11 cellular contexts compared by ENCODE assay signal in the genomic region with DNA sequence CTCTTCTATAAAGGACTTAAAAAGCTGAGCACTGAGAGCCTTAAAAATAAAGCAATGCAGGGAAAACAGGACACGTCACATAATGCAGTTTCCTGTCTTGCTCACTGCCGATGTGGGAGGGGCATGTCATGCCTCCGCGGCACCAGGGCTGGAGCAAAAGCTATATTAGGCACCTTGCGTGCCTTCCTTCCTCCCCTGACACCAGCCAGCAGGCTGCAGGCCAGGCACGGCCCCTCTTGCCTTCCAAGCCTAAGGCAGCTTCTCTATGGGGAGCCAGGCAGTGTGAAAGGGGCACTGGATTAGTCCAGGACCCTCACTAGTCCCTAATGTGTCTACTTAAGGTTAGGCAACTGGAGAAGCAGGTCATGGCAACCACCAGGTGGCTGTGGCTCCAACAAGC. TPM values are rescaled to one million over a fixed set of nuclear protein-coding genes. Genes with fewer than 3 reads are reported as not detected.
DNase-seq lines count a peak whose midpoint lies in the region; ATAC-seq, FAIRE-seq and TF ChIP-seq lines count a peak whose summit lies in the region.
"Had no signal": no experiment of that assay in that cellular context is flagged by ENCODE, and none has a peak within 500 bp of the region (broad histone marks: within the 10 kb centered on the region; RNA-seq: fewer than 3 reads in every experiment).

No MANE protein-coding gene starts in this region.

- no peaks in the 10 kb centered on the region for H3K27me3 Mint-ChIP-seq in activated naive CD4-positive, alpha-beta T cell treated with anti-CD3 and anti-CD28 coated beads for 36 hours (ENCODE audit: low read depth)

- H3K9ac ChIP-seq in HepG2 (ENCODE audit: insufficient read depth, low read depth, low read length) = no peak overlapping the region
- H3K9ac ChIP-seq in stomach smooth muscle (ENCODE audit: low read length in 2 of 2) = peak overlapping the region; percentile 42 to 67

- peak overlapping the region; percentile 36 for H3K4me3 Mint-ChIP-seq in activated naive CD4-positive, alpha-beta T cell treated with anti-CD3 and anti-CD28 coated beads for 36 hours

- no peaks in the 10 kb centered on the region for H4K20me1 ChIP-seq in HepG2 (ENCODE audit: insufficient read depth, low read length)

- intact Hi-C loops in right lobe of liver (cut with DNase I) = no loop called here
- intact Hi-C loops in HepG2 (cut with micrococcal nuclease; ENCODE audit: unreplicated experiment) = no loop called here
- intact Hi-C loops in activated naive CD4-positive, alpha-beta T cell treated with anti-CD3 and anti-CD28 coated beads for 36 hours (cut with micrococcal nuclease) = loop anchor here (1.0 kb wide), 3 partner anchors 30 to 215 kb away; a partner anchor contains a TSS

- H3K27me3 ChIP-seq in right lobe of liver = no peaks in the 10 kb centered on the region
- peaks cover 4 to 20% of the 10 kb centered on the region in 2 experiments; a peak in 2 of 5 replicates for H3K27me3 ChIP-seq in HepG2 (ENCODE audit: control insufficient read depth in 1 of 2, insufficient read depth in 2 of 2, low read length in 2 of 2)
- no peaks in the 10 kb centered on the region for H3K27me3 ChIP-seq in lung (ENCODE audit: control insufficient read depth, insufficient read depth)
- H3K27me3 ChIP-seq in stomach smooth muscle (ENCODE audit: control insufficient read depth in 1 of 2, insufficient read depth in 2 of 2, low read length in 2 of 2) = no peaks in the 10 kb centered on the region
- H3K27me3 ChIP-seq: ovary had no signal

- TF ChIP-seq RAD21 in HepG2 (CRISPR knock-in tag; IDR thresholded peaks at IDR 0.05) = no peak

- no peaks in the 10 kb centered on the region for H3K9me3 ChIP-seq in right lobe of liver
- H3K9me3 ChIP-seq in HepG2 (ENCODE audit: low read length) = no peaks in the 10 kb centered on the region
- H3K9me3 ChIP-seq in lung (ENCODE audit: control insufficient read depth in 2 of 2, insufficient read depth in 1 of 2, low read length in 1 of 2) = no peaks in the 10 kb centered on the region
- no peaks in the 10 kb centered on the region for H3K9me3 ChIP-seq in stomach smooth muscle (ENCODE audit: control insufficient read depth in 2 of 2, low read length in 2 of 2)
- H3K9me3 ChIP-seq: A549, ovary had no signal

- no peaks in the 10 kb centered on the region for H3K79me2 ChIP-seq in HepG2 (ENCODE audit: insufficient read depth, low read length)

- no peaks in the 10 kb centered on the region for H3K36me3 Mint-ChIP-seq in activated naive CD4-positive, alpha-beta T cell treated with anti-CD3 and anti-CD28 coated beads for 36 hours (ENCODE audit: low read depth)

- no peak overlapping the region for H2AFZ ChIP-seq in HepG2 (ENCODE audit: low read length)

- in situ Hi-C loops in HepG2 (cut with HindIII; ENCODE audit: extremely low pct_ligation_motif_present, low pct_unique_long_range_greater_than_20kb) = no loop called here

- ATAC-seq in right lobe of liver (peak; percentile 62 to 82 (median 73)), HepG2 (no peak), lung (ENCODE audit: insufficient read depth, low FRiP score) (no peak)
- ATAC-seq: A549 had no signal

- CTCF ChIA-PET in HepG2 (lab: Yijun Ruan, JAX; ENCODE audit: low intra/inter-chr PET ratio, low total read pairs) = no interaction called here
- CTCF ChIA-PET in activated naive CD4-positive, alpha-beta T cell treated with anti-CD3 and anti-CD28 coated beads for 36 hours (lab: Charles Lee) = interaction anchor here (0.9 to 1.6 kb wide), 5 partner anchors 10 to 146 kb away, joined by 3 to 6 read pairs (median 4); no protein-coding TSS in a partner anchor

- H3K27ac ChIP-seq in right lobe of liver (no peak overlapping the region), HepG2 (ENCODE audit: extremely low read length, insufficient read depth, low read length) (no peak overlapping the region), lung (ENCODE audit: low read depth in 1 of 2, low read length in 1 of 2) (peak overlapping the region; percentile 40 to 71), stomach smooth muscle (ENCODE audit: low read length) (peak overlapping the region; percentile 97)
- H3K27ac ChIP-seq: A549, ovary had no signal

- no TSS peak for BruUV-seq in HepG2 (replicated peaks; lab: Mats Ljungman, UMichigan)

- DNase-seq in right lobe of liver = peak in 1 of 3 donors; percentile 58
- no peak for DNase-seq in HepG2 (ENCODE audit: low spot score)
- DNase-seq in NAMALWA (ENCODE audit: low spot score) = peak; percentile 47
- peak; percentile 82 for DNase-seq in activated naive CD4-positive, alpha-beta T cell treated with anti-CD3 and anti-CD28 coated beads for 36 hours
- DNase-seq in lung (ENCODE audit: low spot score) = no peak
- no peak for DNase-seq in erythroblast (lab: John Stamatoyannopoulos, UW)
- no peak for DNase-seq in amniotic stem cell (lab: John Stamatoyannopoulos, UW)

- whole genome bisulfite sequencing in right lobe of liver (ENCODE audit: insufficient coverage, low coverage, low lambda C conversion rate, missing lambda C conversion rate) = 51% methylated on average over 5 of the region's 6 CpGs
- 64% methylated on average over 5 of the region's 6 CpGs for WGBS in HepG2 (ENCODE audit: low lambda C conversion rate)
- 6 to 29% methylated on average over 6 of the region's 6 CpGs for WGBS in lung, 2 donors

- no peak overlapping the region for H3K4me3 ChIP-seq in right lobe of liver
- no peak overlapping the region for H3K4me3 ChIP-seq in HepG2 (replicated peaks in 1 of 3; ENCODE audit: insufficient read depth in 1 of 3, low read depth in 2 of 3, low read length in 3 of 3)
- no peak overlapping the region for H3K4me3 ChIP-seq in lung
- H3K4me3 ChIP-seq in stomach smooth muscle (ENCODE audit: low read length in 2 of 2) = peak overlapping the region in 1 of 2 donors; percentile 35
- H3K4me3 ChIP-seq: A549, ovary had no signal

- POLR2A ChIA-PET in HepG2 (lab: Yijun Ruan, JAX) = no interaction called here

- H3K4me1 ChIP-seq in right lobe of liver (no peaks in the 10 kb centered on the region), HepG2 (ENCODE audit: insufficient read depth, low read length) (peaks cover 29% of the 10 kb centered on the region), lung (ENCODE audit: control insufficient read depth in 2 of 2, insufficient read depth in 2 of 2, low read length in 2 of 2) (peaks cover 9% of the 10 kb centered on the region in 2 donors), stomach smooth muscle (ENCODE audit: control insufficient read depth, insufficient read depth, low read length) (peaks cover 52% of the 10 kb centered on the region)
- H3K4me1 ChIP-seq: A549 had no signal

- TF ChIP-seq POLR2A in right lobe of liver (IDR thresholded peaks at IDR 0.05) = no peak
- no peak for TF ChIP-seq POLR2A in HepG2 (IDR thresholded peaks at IDR 0.05; ENCODE audit: insufficient read depth in 1 of 2, low read depth in 2 of 2, low read length in 2 of 2)
- no peak for TF ChIP-seq POLR2A in erythroblast (IDR thresholded peaks at IDR 0.05; ENCODE audit: low read length)

- TF ChIP-seq CTCF in right lobe of liver (IDR thresholded peaks at IDR 0.05) = no peak
- TF ChIP-seq CTCF in HepG2 (CRISPR knock-in tag; IDR thresholded peaks at IDR 0.05) = no peak
- no peak for TF ChIP-seq CTCF in lung (IDR thresholded peaks at IDR 0.05; ENCODE audit: control extremely low read depth, extremely low read depth)

- no peaks in the 10 kb centered on the region for H3K36me3 ChIP-seq in right lobe of liver
- H3K36me3 ChIP-seq in HepG2 (replicated peaks in 1 of 2; ENCODE audit: control insufficient read depth in 1 of 2, insufficient read depth in 2 of 2, low read length in 2 of 2) = no peaks in the 10 kb centered on the region
- no peaks in the 10 kb centered on the region for H3K36me3 ChIP-seq in lung (ENCODE audit: control insufficient read depth in 2 of 2, insufficient read depth in 2 of 2, low read length in 2 of 2)
- H3K36me3 ChIP-seq in stomach smooth muscle (ENCODE audit: control insufficient read depth in 2 of 2, insufficient read depth in 2 of 2, low read length in 2 of 2) = peaks cover 0 to 8% of the 10 kb centered on the region in 2 donors
- H3K36me3 ChIP-seq: ovary had no signal

- H3K9me3 Mint-ChIP-seq in activated naive CD4-positive, alpha-beta T cell treated with anti-CD3 and anti-CD28 coated beads for 36 hours = no peaks in the 10 kb centered on the region

- peaks cover 11% of the 10 kb centered on the region for H3K4me1 Mint-ChIP-seq in activated naive CD4-positive, alpha-beta T cell treated with anti-CD3 and anti-CD28 coated beads for 36 hours (ENCODE audit: low read depth)

- no peak for FAIRE-seq in HepG2 (lab: Jason Lieb, UNC)
- FAIRE-seq: A549, TTC549 had no signal

- TF ChIP-seq EP300 in HepG2 (IDR thresholded peaks at IDR 0.05; ENCODE audit: low read depth in 2 of 2, low read length in 2 of 2) (no peak), HepG2 (CRISPR knock-in tag; IDR thresholded peaks at IDR 0.05; ENCODE audit: borderline replicate concordance) (no peak)

- no peak overlapping the region for H3K4me2 ChIP-seq in HepG2 (ENCODE audit: low read depth, low read length)
- H3K4me2 ChIP-seq: A549 had no signal

- peak overlapping the region; percentile 84 for H3K27ac Mint-ChIP-seq in activated naive CD4-positive, alpha-beta T cell treated with anti-CD3 and anti-CD28 coated beads for 36 hours

RNA-seq across cellular contexts. Expression of a gene that starts 26.3 kb away (rescaled TPM):
- total RNA-seq in right lobe of liver (10 to 100 TPM; 21.1 to 42.2 (median 24.1) TPM), HepG2 (2016; rRNA removed; fragmentation: Illumina TruSeq; extraction: Trizol) (97.1 and 152 TPM in 2 replicates), lung (10 to 100 TPM; 19.8 to 21.2 TPM)
- total RNA-seq in HepG2 (2016; cell fraction: cytosol; rRNA removed; fragmentation: Illumina TruSeq; extraction: Trizol; ENCODE audit: low read depth) = 25.4 and 27.6 TPM in 2 replicates
- total RNA-seq in HepG2 (2016; cell fraction: insoluble cytoplasmic fraction; rRNA removed; fragmentation: Illumina TruSeq; extraction: Trizol) = 97.8 and 161 TPM in 2 replicates
- total RNA-seq in HepG2 (2016; cell fraction: membrane; rRNA removed; fragmentation: Illumina TruSeq; extraction: Trizol) = 21.6 and 28.9 TPM in 2 replicates
- 35.9 and 40.2 TPM in 2 replicates for total RNA-seq in HepG2 (2016; cell fraction: nucleus; rRNA removed; fragmentation: Illumina TruSeq; extraction: Trizol)
- polyA plus RNA-seq in HepG2 (2011; rRNA removed) (80.5 and 86.1 TPM in 2 replicates), lung (10 to 100 TPM; 27.1 to 28.1 TPM)
- polyA plus RNA-seq in HepG2 (2011; cell fraction: cytosol; rRNA removed) = 62.3 and 68.7 TPM in 2 replicates
- polyA plus RNA-seq in HepG2 (2011; cell fraction: nucleus; rRNA removed) = 40.2 and 46.3 TPM in 2 replicates
- 31.5 and 48.9 TPM in 2 replicates for polyA plus RNA-seq in HepG2 (2012)
- polyA plus RNA-seq in HepG2 (2016; cell fraction: cytosol; fragmentation: Illumina TruSeq; extraction: Trizol; ENCODE audit: low read depth) = 21.8 and 23.1 TPM in 2 replicates
- polyA plus RNA-seq in HepG2 (2016; cell fraction: insoluble cytoplasmic fraction; fragmentation: Illumina TruSeq; extraction: Trizol; ENCODE audit: low read depth) = 148 and 150 TPM in 2 replicates
- polyA plus RNA-seq in HepG2 (2016; cell fraction: membrane; fragmentation: Illumina TruSeq; extraction: Trizol; ENCODE audit: low read depth) = 17.2 and 19.6 TPM in 2 replicates
- polyA plus RNA-seq in HepG2 (2016; cell fraction: nucleus; fragmentation: Illumina TruSeq; extraction: Trizol; ENCODE audit: insufficient read depth, low read depth) = 55.3 and 64.5 TPM in 2 replicates
- polyA minus RNA-seq in HepG2 (2011; rRNA and poly(A)+ RNA removed; ENCODE audit: low replicate concordance) = 143 and 152 TPM in 2 replicates
- 21.9 and 30.4 TPM in 2 replicates for polyA minus RNA-seq in HepG2 (2011; cell fraction: cytosol; rRNA and poly(A)+ RNA removed)
- polyA minus RNA-seq in HepG2 (2011; cell fraction: nucleus; rRNA and poly(A)+ RNA removed) = 27.9 and 35.1 TPM in 2 replicates
- 10 to 100 TPM; 63.0 to 65.0 TPM for total RNA-seq in activated naive CD4-positive, alpha-beta T cell treated with anti-CD3 and anti-CD28 coated beads for 36 hours

RNA-seq across cellular contexts. Expression of a gene that starts 30.3 kb away (rescaled TPM):
- total RNA-seq in right lobe of liver = 10 to 100 TPM; 48.9 to 56.9 (median 52.5) TPM
- total RNA-seq in HepG2 (2016; rRNA removed; fragmentation: Illumina TruSeq; extraction: Trizol) = 119 and 174 TPM in 2 replicates
- total RNA-seq in HepG2 (2016; cell fraction: cytosol; rRNA removed; fragmentation: Illumina TruSeq; extraction: Trizol; ENCODE audit: low read depth) = 15.3 and 18.4 TPM in 2 replicates
- total RNA-seq in HepG2 (2016; cell fraction: insoluble cytoplasmic fraction; rRNA removed; fragmentation: Illumina TruSeq; extraction: Trizol) = 120 and 173 TPM in 2 replicates
- 33.8 and 38.5 TPM in 2 replicates for total RNA-seq in HepG2 (2016; cell fraction: membrane; rRNA removed; fragmentation: Illumina TruSeq; extraction: Trizol)
- total RNA-seq in HepG2 (2016; cell fraction: nucleus; rRNA removed; fragmentation: Illumina TruSeq; extraction: Trizol) = 77.7 and 86.2 TPM in 2 replicates
- polyA plus RNA-seq in HepG2 (2011; rRNA removed) = 52.3 and 63.5 TPM in 2 replicates
- 44.9 and 51.8 TPM in 2 replicates for polyA plus RNA-seq in HepG2 (2011; cell fraction: cytosol; rRNA removed)
- 33.6 and 36.1 TPM in 2 replicates for polyA plus RNA-seq in HepG2 (2011; cell fraction: nucleus; rRNA removed)
- 82.6 and 99.8 TPM in 2 replicates for polyA plus RNA-seq in HepG2 (2012)
- 12.7 and 14.4 TPM in 2 replicates for polyA plus RNA-seq in HepG2 (2016; cell fraction: cytosol; fragmentation: Illumina TruSeq; extraction: Trizol; ENCODE audit: low read depth)
- polyA plus RNA-seq in HepG2 (2016; cell fraction: insoluble cytoplasmic fraction; fragmentation: Illumina TruSeq; extraction: Trizol; ENCODE audit: low read depth) = 192 and 195 TPM in 2 replicates
- 23.3 and 29.6 TPM in 2 replicates for polyA plus RNA-seq in HepG2 (2016; cell fraction: membrane; fragmentation: Illumina TruSeq; extraction: Trizol; ENCODE audit: low read depth)
- 110 TPM in 2 replicates for polyA plus RNA-seq in HepG2 (2016; cell fraction: nucleus; fragmentation: Illumina TruSeq; extraction: Trizol; ENCODE audit: insufficient read depth, low read depth)
- polyA minus RNA-seq in HepG2 (2011; rRNA and poly(A)+ RNA removed; ENCODE audit: low replicate concordance) = 58.1 and 76.7 TPM in 2 replicates
- 66.1 and 82.3 TPM in 2 replicates for polyA minus RNA-seq in HepG2 (2011; cell fraction: cytosol; rRNA and poly(A)+ RNA removed)
- 88.0 and 90.4 TPM in 2 replicates for polyA minus RNA-seq in HepG2 (2011; cell fraction: nucleus; rRNA and poly(A)+ RNA removed)
- total RNA-seq in activated naive CD4-positive, alpha-beta T cell treated with anti-CD3 and anti-CD28 coated beads for 36 hours = 100 to 1,000 TPM; 164 to 168 TPM
- total RNA-seq in lung = 10 to 100 TPM; 51.2 to 63.4 TPM
- 10 to 100 TPM; 22.8 to 45.2 TPM for polyA plus RNA-seq in lung

Comparison
In these comparisons a context has a peak if more than half of its experiments do, and no peak if none do; other contexts are left out.
1. ATAC-seq: peak in right lobe of liver (4 of 4); none in HepG2 (single experiment) and lung (single experiment).
2. DNase-seq: peak in NAMALWA (single experiment) and activated naive CD4-positive, alpha-beta T cell treated with anti-CD3 and anti-CD28 coated beads for 36 hours (single experiment); none in HepG2 (single experiment), lung (single experiment), erythroblast (0 of 2) and amniotic stem cell (single experiment).
3. H3K27ac ChIP-seq: peak in lung (2 of 2) and stomach smooth muscle (single experiment); none in right lobe of liver (0 of 3) and HepG2 (single experiment).